ENCODE assay signal across 15 cellular contexts in the genomic region with DNA sequence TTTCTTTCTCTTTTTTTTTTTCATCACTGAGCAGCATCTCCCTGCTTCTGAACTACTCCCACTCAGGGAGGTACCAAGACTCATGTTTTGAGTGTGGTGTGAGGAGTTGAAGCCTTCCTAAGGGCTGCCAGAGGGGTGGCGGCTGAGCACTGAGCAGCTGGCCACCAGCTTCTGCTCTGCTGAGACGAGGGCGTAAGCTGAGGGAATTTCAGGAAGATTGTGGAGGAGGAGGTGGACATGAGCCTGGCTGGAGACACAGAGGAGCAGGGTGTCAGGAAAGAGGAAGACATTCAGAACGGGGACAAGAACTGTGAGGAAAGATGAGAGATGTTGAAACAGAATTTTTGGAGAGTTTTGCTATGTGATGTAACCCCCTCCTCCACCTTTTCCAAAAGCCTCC. TPM values are rescaled to one million over a fixed set of nuclear protein-coding genes. Genes with fewer than 3 reads are reported as not detected.
DNase-seq lines count a peak whose midpoint lies in the region; ATAC-seq, FAIRE-seq and TF ChIP-seq lines count a peak whose summit lies in the region.
"Had no signal": no experiment of that assay in that cellular context is flagged by ENCODE, and none has a peak within 500 bp of the region (broad histone marks: within the 10 kb centered on the region; RNA-seq: fewer than 3 reads in every experiment).

No MANE protein-coding gene starts in this region.

- peak overlapping the region; percentile 100 for H3K4me3 Mint-ChIP-seq in activated naive CD8-positive, alpha-beta T cell
- H3K4me3 Mint-ChIP-seq in natural killer cell, result peak overlapping the region; percentile 100

- H3K27ac ChIP-seq in small intestine (ENCODE audit: low read depth in 1 of 2, low read length in 1 of 2), result peak overlapping the region in 1 of 2 donors; percentile 46

- H3K9me3 Mint-ChIP-seq in activated naive CD8-positive, alpha-beta T cell (ENCODE audit: low read depth), result no peaks in the 10 kb centered on the region
- no peaks in the 10 kb centered on the region for H3K9me3 Mint-ChIP-seq in natural killer cell

- H3K4me3 ChIP-seq in small intestine (ENCODE audit: low read depth in 1 of 2, low read length in 2 of 2), result no peak overlapping the region

- FAIRE-seq in H54 (lab: Jason Lieb, UNC), result no peak
- no peak for FAIRE-seq in small intestine (lab: Jason Lieb, UNC)
- FAIRE-seq: TTC549 had no signal

- no peaks in the 10 kb centered on the region for H3K9me3 ChIP-seq in small intestine (ENCODE audit: control insufficient read depth, low read depth)

- DNase-seq in Right ventricle myocardium inferior (ENCODE audit: missing footprints), result peak; percentile 77
- no peak for DNase-seq in cardiac septum (ENCODE audit: low spot score)
- no peak for DNase-seq in natural killer cell
- no peak for DNase-seq in H54 (ENCODE audit: insufficient read length, low spot score)
- DNase-seq in small intestine, result no peak
- no peak for DNase-seq in T1000 (lab: John Stamatoyannopoulos, UW)
- DNase-seq: cerebellar nuclear complex, GOT3, NCI-H1048, nucleus accumbens had no signal

- H3K27me3 Mint-ChIP-seq in activated naive CD8-positive, alpha-beta T cell, result no peaks in the 10 kb centered on the region
- H3K27me3 Mint-ChIP-seq in natural killer cell (ENCODE audit: low read depth in 2 of 2), result no peaks in the 10 kb centered on the region

- ATAC-seq in Right ventricle myocardium inferior (peak; percentile 91), natural killer cell (no peak), HG03280 (IDR thresholded peaks at IDR 0.05; ENCODE audit: unreplicated experiment) (no peak)

- peak overlapping the region; percentile 96 for H3K27ac Mint-ChIP-seq in activated naive CD8-positive, alpha-beta T cell
- peak overlapping the region; percentile 94 to 99 for H3K27ac Mint-ChIP-seq in natural killer cell

- no peak for TF ChIP-seq CTCF in natural killer cell (IDR thresholded peaks at IDR 0.05)

- TF ChIP-seq POLR2A in H54 (IDR thresholded peaks at IDR 0.05; ENCODE audit: low read depth, low read length), result no peak

- H3K4me1 ChIP-seq in small intestine (ENCODE audit: control insufficient read depth in 2 of 2, insufficient read depth in 1 of 2, low read depth in 1 of 2, low read length in 1 of 2), result peaks cover 0 to 7% of the 10 kb centered on the region in 2 donors

- H3K36me3 Mint-ChIP-seq in activated naive CD8-positive, alpha-beta T cell, result peaks cover 61% of the 10 kb centered on the region
- H3K36me3 Mint-ChIP-seq in natural killer cell, result peaks cover 88% of the 10 kb centered on the region

- intact Hi-C loops in Right ventricle myocardium inferior (cut with DNase I) (no loop called here), cardiac septum (cut with DNase I) (no loop called here), natural killer cell (cut with micrococcal nuclease) (loop anchor here (10.0 kb wide), 1 partner anchor 1825 kb away; no protein-coding TSS in a partner anchor)

- H3K4me1 Mint-ChIP-seq in activated naive CD8-positive, alpha-beta T cell (ENCODE audit: low read depth), result peaks cover 99% of the 10 kb centered on the region
- H3K4me1 Mint-ChIP-seq in natural killer cell, result peaks cover 100% of the 10 kb centered on the region in 2 donors

- WGBS in small intestine, 3 donors, result 42 to 70% (median 66%) methylated on average over 4 of the region's 4 CpGs

- no peaks in the 10 kb centered on the region for H3K27me3 ChIP-seq in small intestine (ENCODE audit: control insufficient read depth in 2 of 2, insufficient read depth in 2 of 2, low read length in 2 of 2)

- no peaks in the 10 kb centered on the region for H3K36me3 ChIP-seq in small intestine (ENCODE audit: control insufficient read depth in 2 of 2, insufficient read depth in 2 of 2, low read length in 2 of 2)

RNA-seq across cellular contexts. Expression of gene LCP2, which starts 7.8 kb away (rescaled TPM):
- total RNA-seq in Right ventricle myocardium inferior, result 6.7 TPM
- 6.2 TPM for total RNA-seq in cardiac septum
- 100 to 1,000 TPM; 376 to 488 (median 450) TPM for total RNA-seq in natural killer cell
- 1 to 10 TPM; 2.9 to 9.2 (median 6.4) TPM for polyA plus RNA-seq in small intestine
- total RNA-seq: NCI-H460 had no signal

RNA-seq across cellular contexts. Expression of gene C5orf58, which starts 57.0 kb away (rescaled TPM):
- not detected for total RNA-seq in Right ventricle myocardium inferior
- not detected for total RNA-seq in cardiac septum
- not detected for total RNA-seq in natural killer cell
- not detected for polyA plus RNA-seq in small intestine
- total RNA-seq: lung microvascular endothelial cell, NCI-H460 had no signal

Comparison
In these comparisons a context has a peak if more than half of its experiments do, and no peak if none do; other contexts are left out.
1. RNA of gene LCP2, which starts 7.8 kb away (total RNA-seq): 376 to 488 TPM in natural killer cell; 6.7 TPM in Right ventricle myocardium inferior (single experiment) and 6.2 TPM in cardiac septum (single experiment); every median in the first group is over 10 times any median in the second.